21 cellular contexts compared by ENCODE assay signal in the genomic region with DNA sequence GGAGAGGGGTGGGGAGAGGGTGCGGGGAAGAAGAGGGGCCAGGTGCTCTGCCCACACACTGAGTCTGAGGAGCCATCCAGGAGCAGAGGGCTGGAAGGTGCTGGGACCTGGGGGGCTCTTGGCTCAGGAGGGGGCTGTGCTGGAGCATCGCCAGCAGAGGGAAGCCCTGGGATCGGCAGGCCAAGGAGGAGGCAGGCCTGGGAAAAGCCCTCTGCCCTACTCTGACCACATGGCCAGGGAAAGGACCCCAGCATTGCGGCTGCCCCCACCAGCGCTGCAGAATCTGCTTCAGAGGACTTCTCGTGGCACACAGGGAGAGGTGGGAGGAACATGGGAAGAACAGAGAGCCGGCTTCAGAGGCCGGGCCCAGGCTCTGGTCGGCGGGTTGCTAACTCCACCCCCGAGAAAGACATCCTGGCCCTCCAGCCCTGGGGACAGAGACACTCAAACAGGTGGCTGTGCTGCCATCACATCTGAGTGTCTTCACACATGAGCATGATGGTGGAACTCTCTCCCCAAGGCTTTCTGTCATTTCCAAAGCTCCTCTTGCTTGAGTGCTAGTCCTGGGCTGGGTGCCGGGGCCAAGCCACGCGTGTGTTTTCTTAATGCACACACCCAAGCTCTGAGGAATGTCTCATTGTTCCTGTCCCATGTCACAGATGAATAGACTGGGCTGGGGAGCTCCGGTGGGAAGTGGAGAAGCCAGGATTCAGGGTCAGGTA.
"Had no signal": no experiment of that assay in that cellular context is flagged by ENCODE, and none has a peak within 500 bp of the region (broad histone marks: within the 10 kb centered on the region; RNA-seq: fewer than 3 reads in every experiment).

No MANE protein-coding gene starts in this region.

- H3K9ac ChIP-seq: neural progenitor cell had no signal

- ATAC-seq: activated CD8-positive, alpha-beta memory T cell treated with anti-CD3 and anti-CD28 coated beads, Interleukin-2, amount 10 ng/mL, durations not matched to agents 7 days and 5 days; body of pancreas; left cardiac atrium; naive thymus-derived CD8-positive, alpha-beta T cell; stimulated activated naive CD8-positive, alpha-beta T cell treated with anti-CD3 and anti-CD28 coated beads, Interleukin-15, Interleukin-2, amounts not matched to agents 100 U/mL and 50 U/mL, for 24 hours had no signal

- H3K9me3 ChIP-seq: body of pancreas, heart left ventricle, ovary, psoas muscle, right atrium auricular region had no signal

- H3K27ac ChIP-seq: body of pancreas, cardiac muscle cell, epithelial cell of prostate, heart left ventricle, neural progenitor cell, ovary, psoas muscle, right atrium auricular region had no signal

- H3K4me1 ChIP-seq: body of pancreas, heart left ventricle, neural progenitor cell, psoas muscle, right atrium auricular region had no signal

- DNase-seq: activated CD4-positive, alpha-beta memory T cell treated with anti-CD3 and anti-CD28 coated beads, Interleukin-2, amount 10 ng/mL, durations not matched to agents 7 days and 5 days; activated CD4-positive, alpha-beta T cell treated with anti-CD3 and anti-CD28 coated beads for 48 hours; activated CD8-positive, alpha-beta memory T cell treated with anti-CD3 and anti-CD28 coated beads, Interleukin-2, amount 10 ng/mL, durations not matched to agents 7 days and 5 days; activated naive CD4-positive, alpha-beta T cell treated with anti-CD3 and anti-CD28 coated beads for 36 hours; activated naive CD8-positive, alpha-beta T cell treated with anti-CD3 and anti-CD28 coated beads, Interleukin-2, amount 10 ng/mL, durations not matched to agents 7 days and 5 days; amniotic stem cell; body of pancreas; left cardiac atrium; mesendoderm; naive thymus-derived CD8-positive, alpha-beta T cell; psoas muscle; stimulated activated CD4-positive, alpha-beta T cell treated with anti-CD3 and anti-CD28 coated beads, Interleukin-12 subunit alpha, Interleukin-12 subunit beta, amount 100 ng/mL, for 4 hours; stimulated activated CD4-positive, alpha-beta T cell treated with anti-CD3 and anti-CD28 coated beads, Interleukin-4, amount 100 ng/mL, for 4 hours; stimulated activated naive CD8-positive, alpha-beta T cell treated with anti-CD3 and anti-CD28 coated beads, Interleukin-15, Interleukin-2, amounts not matched to agents 100 U/mL and 50 U/mL, for 24 hours; T-helper 2 cell had no signal

- H3K4me3 ChIP-seq: body of pancreas, cardiac muscle cell, heart left ventricle, neural progenitor cell, ovary, psoas muscle, right atrium auricular region had no signal

- H3K27me3 ChIP-seq: body of pancreas, cardiac muscle cell, neural progenitor cell, ovary, right atrium auricular region had no signal

- H3K4me2 ChIP-seq: neural progenitor cell had no signal

- H3K36me3 ChIP-seq: cardiac muscle cell, heart left ventricle, neural progenitor cell, ovary, right atrium auricular region had no signal
